ENCODE assay signal across 1 cellular context in genomic region chr22:40524392-40525249, GRCh38.
TF ChIP-seq lines count a peak whose summit lies in the region.

No MANE protein-coding gene starts in this region.

TF ChIP-seq in GM23338, 12 proteins besides CTCF, POLR2A, EP300 and RAD21 (continued from another document):
- TF ChIP-seq ZNF462 (CRISPR knock-in tag; IDR thresholded peaks at IDR 0.05): no peak
- no peak for TF ChIP-seq ETS1 (IDR thresholded peaks at IDR 0.05)
- TF ChIP-seq EZH2 (IDR thresholded peaks at IDR 0.05; ENCODE audit: low read depth, unreplicated experiment): no peak
- TF ChIP-seq POLR2AphosphoS5 (IDR thresholded peaks at IDR 0.05; ENCODE audit: low read depth): no peak
